ENCODE assay signal across 14 cellular contexts in the genomic region with DNA sequence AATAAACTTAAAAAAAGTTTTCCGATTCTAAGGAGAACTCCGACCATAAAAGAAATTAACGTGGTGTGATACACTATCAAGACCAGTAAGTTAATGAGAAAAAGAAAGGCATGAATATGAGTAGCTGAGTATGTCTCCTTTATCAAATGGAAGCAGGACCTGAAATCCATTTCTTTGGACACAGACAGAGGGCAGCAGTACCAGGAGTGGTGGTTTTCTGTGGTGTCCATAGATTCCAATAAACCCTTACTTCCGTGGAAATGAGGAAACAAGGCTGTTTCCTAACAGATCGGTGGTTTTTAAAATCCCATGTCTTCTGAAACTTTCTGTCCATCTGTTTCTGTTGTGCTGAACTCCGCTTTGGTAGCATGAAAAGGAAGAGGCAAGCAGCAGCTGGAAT.
DNase-seq lines count a peak whose midpoint lies in the region; ATAC-seq, FAIRE-seq and TF ChIP-seq lines count a peak whose summit lies in the region.
"Had no signal": no experiment of that assay in that cellular context is flagged by ENCODE, and none has a peak within 500 bp of the region (broad histone marks: within the 10 kb centered on the region; RNA-seq: fewer than 3 reads in every experiment).

No MANE protein-coding gene starts in this region.

- in situ Hi-C loops in G401 (cut with HindIII; ENCODE audit: low sequenced_read_pairs), result no loop called here

- DNase-seq in BE2C, result no peak
- DNase-seq in HTR-8/SVneo (ENCODE audit: insufficient read length, low spot score), result peak; percentile 3
- DNase-seq in adipocyte (ENCODE audit: low read depth), result peak; percentile 15
- DNase-seq in kidney epithelial cell (ENCODE audit: low read depth), result no peak
- no peak for DNase-seq in activated naive CD4-positive, alpha-beta T cell (lab: John Stamatoyannopoulos, UW)
- DNase-seq in G401 (ENCODE audit: low spot score), result no peak
- no peak for DNase-seq in activated CD8-positive, alpha-beta T cell treated with anti-CD3 and anti-CD28 coated beads, Interleukin-2, amount 10 ng/mL, durations not matched to agents 7 days and 5 days
- DNase-seq: activated CD8-positive, alpha-beta memory T cell treated with anti-CD3 and anti-CD28 coated beads, Interleukin-2, amount 50 U/mL, for 4 hours; natural killer cell; NCI-H1092 treated with DMSO at 0.1 percent for 48 hours; NCI-H510A had no signal

- ATAC-seq in GM19395 (IDR thresholded peaks at IDR 0.05; ENCODE audit: unreplicated experiment), result no peak
- ATAC-seq in activated CD8-positive, alpha-beta T cell treated with anti-CD3 and anti-CD28 coated beads, Interleukin-2, amount 10 ng/mL, durations not matched to agents 7 days and 5 days, result no peak
- ATAC-seq: natural killer cell had no signal

- no peaks in the 10 kb centered on the region for H3K36me3 ChIP-seq in BE2C
- no peaks in the 10 kb centered on the region for H3K36me3 ChIP-seq in adipocyte (ENCODE audit: control insufficient read depth, insufficient read depth, low read length, severe bottlenecking)
- no peaks in the 10 kb centered on the region for H3K36me3 ChIP-seq in kidney epithelial cell (ENCODE audit: control insufficient read depth, insufficient read depth, low read length)

- no peaks in the 10 kb centered on the region for H3K27me3 ChIP-seq in BE2C
- peaks cover 6% of the 10 kb centered on the region for H3K27me3 ChIP-seq in adipocyte (replicated peaks; ENCODE audit: control insufficient read depth, insufficient read depth, low read length)
- H3K27me3 ChIP-seq in kidney epithelial cell (ENCODE audit: control insufficient read depth, insufficient read depth, low read length), result no peaks in the 10 kb centered on the region

- no peak overlapping the region for H3K27ac Mint-ChIP-seq in activated CD8-positive, alpha-beta T cell treated with anti-CD3 and anti-CD28 coated beads, Interleukin-2, amount 10 ng/mL, durations not matched to agents 7 days and 5 days
- H3K27ac Mint-ChIP-seq: activated naive CD8-positive, alpha-beta T cell; natural killer cell had no signal

- POLR2A ChIA-PET in activated CD8-positive, alpha-beta T cell treated with anti-CD3 and anti-CD28 coated beads, Interleukin-2, amount 10 ng/mL, durations not matched to agents 7 days and 5 days (lab: Charles Lee), result interaction anchor here (1.0 kb wide), 1 partner anchor 22 kb away, joined by 3 read pairs; no protein-coding TSS in a partner anchor

- no peaks in the 10 kb centered on the region for H3K4me1 ChIP-seq in BE2C
- no peaks in the 10 kb centered on the region for H3K4me1 ChIP-seq in adipocyte (ENCODE audit: control insufficient read depth, insufficient read depth, low read length)

- no peak overlapping the region for H3K9ac ChIP-seq in adipocyte (ENCODE audit: low read length)

- TF ChIP-seq CTCF in BE2C (IDR thresholded peaks at IDR 0.05; ENCODE audit: low read depth, low read length) (peak; percentile 29; the same call in 1 of the 2 replicates), kidney epithelial cell (IDR thresholded peaks at IDR 0.05; ENCODE audit: insufficient read depth, low read length, poor library complexity, severe bottlenecking) (peak; percentile 26)

- no peak overlapping the region for H3K4me3 Mint-ChIP-seq in activated CD8-positive, alpha-beta T cell treated with anti-CD3 and anti-CD28 coated beads, Interleukin-2, amount 10 ng/mL, durations not matched to agents 7 days and 5 days
- H3K4me3 Mint-ChIP-seq: activated naive CD8-positive, alpha-beta T cell; natural killer cell had no signal

- H3K4me3 ChIP-seq in BE2C (ENCODE audit: low read depth, low read length) (no peak overlapping the region), adipocyte (ENCODE audit: low read length) (no peak overlapping the region), kidney epithelial cell (ENCODE audit: low read depth, low read length) (no peak overlapping the region)
- H3K4me3 ChIP-seq: coronary artery had no signal

- no peaks in the 10 kb centered on the region for H3K9me3 ChIP-seq in BE2C
- H3K9me3 ChIP-seq in adipocyte (ENCODE audit: control insufficient read depth, low read length), result peaks cover 6% of the 10 kb centered on the region

- no peaks in the 10 kb centered on the region for H3K9me3 Mint-ChIP-seq in activated CD8-positive, alpha-beta T cell treated with anti-CD3 and anti-CD28 coated beads, Interleukin-2, amount 10 ng/mL, durations not matched to agents 7 days and 5 days (ENCODE audit: insufficient read depth)
- H3K9me3 Mint-ChIP-seq: natural killer cell had no signal

- no peaks in the 10 kb centered on the region for H3K27me3 Mint-ChIP-seq in activated CD8-positive, alpha-beta T cell treated with anti-CD3 and anti-CD28 coated beads, Interleukin-2, amount 10 ng/mL, durations not matched to agents 7 days and 5 days (ENCODE audit: low read depth)
- H3K27me3 Mint-ChIP-seq: activated naive CD8-positive, alpha-beta T cell had no signal

- FAIRE-seq in HTR-8/SVneo (lab: Jason Lieb, UNC), result no peak

- CTCF ChIA-PET in activated CD8-positive, alpha-beta T cell treated with anti-CD3 and anti-CD28 coated beads, Interleukin-2, amount 10 ng/mL, durations not matched to agents 7 days and 5 days (lab: Charles Lee), result no interaction called here

- no peaks in the 10 kb centered on the region for H3K36me3 Mint-ChIP-seq in activated CD8-positive, alpha-beta T cell treated with anti-CD3 and anti-CD28 coated beads, Interleukin-2, amount 10 ng/mL, durations not matched to agents 7 days and 5 days (ENCODE audit: low read depth)
- H3K36me3 Mint-ChIP-seq: natural killer cell had no signal

- no peaks in the 10 kb centered on the region for H3K4me1 Mint-ChIP-seq in activated CD8-positive, alpha-beta T cell treated with anti-CD3 and anti-CD28 coated beads, Interleukin-2, amount 10 ng/mL, durations not matched to agents 7 days and 5 days (ENCODE audit: low read depth)
- H3K4me1 Mint-ChIP-seq: natural killer cell had no signal

Comparison
In these comparisons a context has a peak if more than half of its experiments do, and no peak if none do; other contexts are left out.
1. DNase-seq: peak in HTR-8/SVneo (single experiment) and adipocyte (single experiment); none in BE2C (single experiment), kidney epithelial cell (single experiment), activated naive CD4-positive, alpha-beta T cell (0 of 4), G401 (single experiment) and activated CD8-positive, alpha-beta T cell treated with anti-CD3 and anti-CD28 coated beads, Interleukin-2, amount 10 ng/mL, durations not matched to agents 7 days and 5 days (single experiment).